Comparison of ENCODE assay signal across 1 cellular context in the genomic region with DNA sequence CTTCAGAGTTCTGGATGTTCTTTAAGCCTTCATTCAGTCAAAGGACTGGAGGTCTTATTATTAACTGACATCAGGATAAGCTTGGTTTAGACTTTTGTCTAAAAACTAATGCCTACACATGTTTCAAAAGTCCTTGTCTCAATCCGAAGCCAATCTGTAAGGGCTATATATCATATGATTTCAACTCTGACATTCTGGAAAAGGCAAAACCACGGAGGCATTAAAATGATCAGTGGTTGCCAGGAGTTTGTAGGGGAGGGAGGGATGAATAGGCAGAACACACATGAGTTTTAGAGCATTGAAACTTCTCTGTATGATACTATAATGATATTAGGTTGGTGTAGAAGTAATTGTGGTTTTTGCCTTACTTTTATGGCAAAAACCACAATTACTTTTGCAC.
TF ChIP-seq lines count a peak whose summit lies in the region.

No MANE protein-coding gene starts in this region.

TF ChIP-seq in IMR-90, 13 proteins besides CTCF, POLR2A, EP300 and RAD21:
- no peak for TF ChIP-seq MAZ (IDR thresholded peaks at IDR 0.05; ENCODE audit: borderline replicate concordance, low read depth, low read length)
- no peak for TF ChIP-seq SMC3 (IDR thresholded peaks at IDR 0.05; ENCODE audit: low read depth, low read length)
